In the genomic region with DNA sequence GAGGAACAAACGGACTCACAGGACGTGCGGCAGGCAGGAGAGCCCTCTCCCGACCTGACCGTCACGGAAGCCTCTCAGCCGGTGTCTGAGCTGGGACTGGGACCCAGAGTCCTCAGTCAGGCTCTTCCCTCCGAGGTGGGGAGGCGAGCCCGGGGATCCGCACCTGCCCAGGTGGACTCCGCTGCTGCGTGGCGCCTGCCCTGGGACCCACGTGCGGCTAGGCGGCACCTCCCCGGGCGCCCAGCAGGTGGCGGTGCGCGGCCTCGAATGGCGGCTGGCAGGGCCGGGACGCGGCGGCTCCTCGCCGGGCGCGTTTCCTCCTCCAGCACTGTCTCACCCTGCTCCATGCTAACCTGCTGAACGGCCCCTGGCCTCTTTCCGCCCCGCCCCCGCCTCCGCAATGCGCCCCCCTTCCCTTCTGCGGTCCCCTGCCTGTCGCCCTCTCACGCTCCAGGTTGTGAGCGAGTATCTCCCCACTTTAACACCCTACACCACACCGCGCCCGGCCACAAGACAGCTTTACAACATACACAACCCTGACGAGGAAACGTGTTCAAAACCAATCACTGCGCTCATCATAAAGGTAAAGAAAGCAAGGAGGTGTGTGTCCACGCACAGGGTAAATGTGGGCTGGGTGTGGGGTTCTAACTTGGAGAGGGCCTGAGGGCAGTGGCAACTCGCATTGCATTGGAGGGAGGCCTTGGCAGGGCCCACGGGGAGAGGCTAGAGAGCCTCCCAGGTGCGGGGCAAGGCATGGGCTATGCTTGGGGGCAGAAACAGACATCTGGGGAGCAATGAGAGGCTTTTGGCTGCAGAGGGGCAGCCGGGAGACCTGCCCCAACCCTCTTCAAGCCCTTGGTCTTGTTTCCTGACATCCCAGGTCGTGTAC, we compare ENCODE assay signal across 8 cellular contexts. TPM values are rescaled to one million over a fixed set of nuclear protein-coding genes. Genes with fewer than 3 reads are reported as not detected.
DNase-seq lines count a peak whose midpoint lies in the region; ATAC-seq lines count a peak whose summit lies in the region.

No MANE protein-coding gene starts in this region.

- peak; percentile 99 for ATAC-seq in left colon
- no peak for ATAC-seq in GM21367 (IDR thresholded peaks at IDR 0.05; ENCODE audit: unreplicated experiment)

- intact Hi-C loops in left colon (cut with DNase I, micrococcal nuclease) = loop anchor here in 1 of 2 donors (10.0 kb wide), 2 partner anchors 189 to 219 kb away; no protein-coding TSS in a partner anchor

- peak; percentile 44 for DNase-seq in SIG-M5 treated with dmso at 0.1 percent for 504 hours (lab: John Stamatoyannopoulos, UW; ENCODE audit: unreplicated experiment)
- DNase-seq in SIG-M5 (lab: John Stamatoyannopoulos, UW) = no peak
- DNase-seq in NCI-H226 = peak; percentile 3
- peak; percentile 68 to 74 for DNase-seq in activated CD4-positive, alpha-beta T cell treated with anti-CD3 and anti-CD28 coated beads for 24 hours (ENCODE audit: low read depth in 2 of 2)
- peak; percentile 63 for DNase-seq in central memory CD4-positive, alpha-beta T cell
- DNase-seq in left colon = peak; percentile 46 to 85
- DNase-seq in stimulated activated CD4-positive, alpha-beta T cell treated with anti-CD3 and anti-CD28 coated beads, Interleukin-4, amount 100 ng/mL, for 24 hours = peak; percentile 77

RNA-seq across cellular contexts. Expression of a gene that starts 25.9 kb away (rescaled TPM):
- total RNA-seq in left colon = 10 to 100 TPM; 65.6 to 69.9 TPM
